Comparison of ENCODE assay signal across 15 cellular contexts in genomic region chr20:415820-416322, GRCh38. TPM values are rescaled to one million over a fixed set of nuclear protein-coding genes. Genes with fewer than 3 reads are reported as not detected.
DNase-seq lines count a peak whose midpoint lies in the region; ATAC-seq and TF ChIP-seq lines count a peak whose summit lies in the region.
"Had no signal": no experiment of that assay in that cellular context is flagged by ENCODE, and none has a peak within 500 bp of the region (broad histone marks: within the 10 kb centered on the region; RNA-seq: fewer than 3 reads in every experiment).

No MANE protein-coding gene starts in this region.

- peak overlapping the region; percentile 52; the same call in 1 of the 2 replicates for H3K27ac ChIP-seq in SK-N-MC
- H3K27ac ChIP-seq in liver (ENCODE audit: low read depth in 1 of 2, low read length in 2 of 2), result peak overlapping the region; percentile 76 to 90
- H3K27ac ChIP-seq: Peyer's patch had no signal

- no peak overlapping the region for H3K4me3 ChIP-seq in SK-N-MC
- no peak overlapping the region for H3K4me3 ChIP-seq in liver (ENCODE audit: low read depth in 1 of 3, low read length in 3 of 3)
- H3K4me3 ChIP-seq in mucosa of descending colon, result no peak overlapping the region
- H3K4me3 ChIP-seq: Peyer's patch, smooth muscle cell had no signal

- H3K9me3 ChIP-seq in SK-N-MC (ENCODE audit: low read depth, low read length) (no peaks in the 10 kb centered on the region), liver (ENCODE audit: control insufficient read depth in 4 of 4, low read length in 3 of 4) (no peaks in the 10 kb centered on the region), mucosa of descending colon (no peaks in the 10 kb centered on the region)
- H3K9me3 ChIP-seq: Peyer's patch had no signal

- peak overlapping the region; percentile 74 for H3K27ac Mint-ChIP-seq in stimulated activated effector memory CD8-positive, alpha-beta T cell treated with anti-CD3 and anti-CD28 coated beads, Interleukin-12 subunit alpha, Interleukin-12 subunit beta, amount 100 ng/mL, for 72 hours

- H3K9ac ChIP-seq in SK-N-MC (ENCODE audit: insufficient read length) (no peak overlapping the region), liver (ENCODE audit: low read depth in 1 of 2, low read length in 2 of 2) (peak overlapping the region in 1 of 2 donors; percentile 77)

- ATAC-seq in stimulated activated effector memory CD8-positive, alpha-beta T cell treated with anti-CD3 and anti-CD28 coated beads, Interleukin-12 subunit alpha, Interleukin-12 subunit beta, amount 100 ng/mL, for 72 hours, result no peak
- ATAC-seq in mucosa of descending colon (no peak), GM21717 (IDR thresholded peaks at IDR 0.05; ENCODE audit: unreplicated experiment) (no peak)

- peaks cover 24% of the 10 kb centered on the region for H3K4me1 Mint-ChIP-seq in stimulated activated effector memory CD8-positive, alpha-beta T cell treated with anti-CD3 and anti-CD28 coated beads, Interleukin-12 subunit alpha, Interleukin-12 subunit beta, amount 100 ng/mL, for 72 hours

- no peaks in the 10 kb centered on the region for H3K27me3 ChIP-seq in liver (ENCODE audit: control insufficient read depth in 4 of 4, insufficient read depth in 4 of 4, low read length in 3 of 4)
- H3K27me3 ChIP-seq: Peyer's patch had no signal

- H3K36me3 ChIP-seq in SK-N-MC (ENCODE audit: insufficient read depth, low read length), result peaks cover 26% of the 10 kb centered on the region
- peaks cover 0 to 10% (median 6%) of the 10 kb centered on the region in 4 donors for H3K36me3 ChIP-seq in liver (ENCODE audit: control insufficient read depth in 4 of 4, insufficient read depth in 3 of 4, low read depth in 1 of 4, low read length in 3 of 4)
- H3K36me3 ChIP-seq in mucosa of descending colon (ENCODE audit: low read depth), result no peaks in the 10 kb centered on the region

- TF ChIP-seq CTCF in liver (IDR thresholded peaks at IDR 0.05; ENCODE audit: low read depth, low read length, missing input control) (no peak), mucosa of descending colon (IDR thresholded peaks at IDR 0.05) (no peak)

- DNase-seq in activated effector memory CD4-positive, alpha-beta T cell treated with anti-CD3 and anti-CD28 coated beads, Interleukin-2, amount 50 U/mL, for 16 hours, result peak; percentile 21
- DNase-seq in activated effector memory CD4-positive, alpha-beta T cell treated with Interleukin-2 at 50 U/mL for 16 hours, result no peak
- no peak for DNase-seq in SK-N-MC (ENCODE audit: low read depth, low spot score)
- no peak for DNase-seq in stimulated activated effector memory CD8-positive, alpha-beta T cell treated with anti-CD3 and anti-CD28 coated beads, Interleukin-12 subunit alpha, Interleukin-12 subunit beta, amount 100 ng/mL, for 72 hours (ENCODE audit: low spot score in 2 of 2)
- DNase-seq in mucosa of descending colon, result no peak
- no peak for DNase-seq in NOMO-1 (lab: John Stamatoyannopoulos, UW; ENCODE audit: unreplicated experiment in 2 of 2)
- DNase-seq: cerebellar nuclear complex, COR-L47, kidney glomerular epithelial cell, NCI-H1436, T1000 had no signal

- 31% methylated on average over 13 of the region's 13 CpGs for WGBS in liver

- intact Hi-C loops in mucosa of descending colon (cut with DNase I, micrococcal nuclease), result no loop called here

- H3K4me1 ChIP-seq in liver (ENCODE audit: control insufficient read depth in 4 of 4, insufficient read depth in 4 of 4, low read length in 3 of 4) (peaks cover 12 to 43% (median 25%) of the 10 kb centered on the region in 4 donors), mucosa of descending colon (ENCODE audit: low read depth) (peaks cover 3% of the 10 kb centered on the region)
- H3K4me1 ChIP-seq: Peyer's patch had no signal

- no peaks in the 10 kb centered on the region for H3K9me3 Mint-ChIP-seq in stimulated activated effector memory CD8-positive, alpha-beta T cell treated with anti-CD3 and anti-CD28 coated beads, Interleukin-12 subunit alpha, Interleukin-12 subunit beta, amount 100 ng/mL, for 72 hours

- H3K4me3 Mint-ChIP-seq in stimulated activated effector memory CD8-positive, alpha-beta T cell treated with anti-CD3 and anti-CD28 coated beads, Interleukin-12 subunit alpha, Interleukin-12 subunit beta, amount 100 ng/mL, for 72 hours, result no peak overlapping the region

- peaks cover 88% of the 10 kb centered on the region for H3K36me3 Mint-ChIP-seq in stimulated activated effector memory CD8-positive, alpha-beta T cell treated with anti-CD3 and anti-CD28 coated beads, Interleukin-12 subunit alpha, Interleukin-12 subunit beta, amount 100 ng/mL, for 72 hours

- TF ChIP-seq RAD21 in liver (IDR thresholded peaks at IDR 0.05), result peak; percentile 27 to 39

TF ChIP-seq in liver, 16 proteins besides CTCF, POLR2A, EP300 and RAD21:
- TF ChIP-seq ZBTB33 (IDR thresholded peaks at IDR 0.05) (peak; percentile 93), HNF4A (conservative IDR thresholded peaks at IDR 0.05) (peak; percentile 90 to 92), NR2F2 (IDR thresholded peaks at IDR 0.05) (peak; percentile 66), TAF1 (conservative IDR thresholded peaks at IDR 0.05) (no peak), ATF3 (IDR thresholded peaks at IDR 0.05) (peak; percentile 28), YY1 (IDR thresholded peaks at IDR 0.05) (peak; percentile 74), FOXA2 (IDR thresholded peaks at IDR 0.05) (peak; percentile 48), REST (IDR thresholded peaks at IDR 0.05) (peak; percentile 47), JUND (IDR thresholded peaks at IDR 0.05) (peak in 1 of 2 donors; percentile 68), GABPA (IDR thresholded peaks at IDR 0.05 in 1 of 2, conservative IDR thresholded peaks at IDR 0.05 in 1 of 2) (no peak), MAX (IDR thresholded peaks at IDR 0.05) (peak; percentile 75), FOXA1 (IDR thresholded peaks at IDR 0.05) (peak; percentile 31), EGR1 (IDR thresholded peaks at IDR 0.05; ENCODE audit: low read depth in 2 of 2) (peak in 1 of 2 donors; percentile 46), SP1 (IDR thresholded peaks at IDR 0.05) (peak; percentile 79), HNF4G (IDR thresholded peaks at IDR 0.05) (peak; percentile 61), RXRA (IDR thresholded peaks at IDR 0.05) (peak; percentile 90 to 91)
TF ChIP-seq in liver: peak in this region for 14.

RNA-seq across cellular contexts. Expression of gene RBCK1, which starts 7.8 kb away (rescaled TPM):
- 10 to 100 TPM; 18.0 to 48.3 TPM for total RNA-seq in liver
- polyA plus RNA-seq in liver, result 10 to 100 TPM; 61.3 to 62.6 TPM
- total RNA-seq in mucosa of descending colon, result 100 to 1,000 TPM in 2 of 3 donors, 10 to 100 TPM in 1; 97.5 to 124 (median 117) TPM

RNA-seq across cellular contexts. Expression of gene TRIB3, which starts 35.3 kb away (rescaled TPM):
- total RNA-seq in liver (10 to 100 TPM in 1 of 2 donors, 1 to 10 TPM in 1; 4.8 to 36.3 TPM), mucosa of descending colon (1 to 10 TPM; 1.4 to 7.4 (median 3.4) TPM)
- 10 to 100 TPM; 41.2 to 63.1 TPM for polyA plus RNA-seq in liver

RNA-seq across cellular contexts. Expression of gene TBC1D20, which starts 46.5 kb away (rescaled TPM):
- total RNA-seq in liver, result 10 to 100 TPM; 14.4 to 18.9 TPM
- polyA plus RNA-seq in liver, result 1 to 10 TPM; 8.7 to 9.4 TPM
- total RNA-seq in mucosa of descending colon, result 10 to 100 TPM; 30.4 to 49.6 (median 36.0) TPM
